ENCODE assay signal across 8 cellular contexts in genomic region chr1:175154595-175155472, GRCh38. TPM values are rescaled to one million over a fixed set of nuclear protein-coding genes. Genes with fewer than 3 reads are reported as not detected.
DNase-seq lines count a peak whose midpoint lies in the region; ATAC-seq and TF ChIP-seq lines count a peak whose summit lies in the region.

No MANE protein-coding gene starts in this region.

- no peak overlapping the region for H3K4me2 ChIP-seq in GM23248 (ENCODE audit: unreplicated experiment)

- H3K27ac ChIP-seq in CD4-positive, alpha-beta memory T cell (ENCODE audit: low read depth, low read length), result no peak overlapping the region
- no peak overlapping the region for H3K27ac ChIP-seq in GM23248
- no peak overlapping the region for H3K27ac ChIP-seq in VCaP

- no peak overlapping the region for H3K9ac ChIP-seq in GM23248

- H3K36me3 Mint-ChIP-seq in CD4-positive, alpha-beta memory T cell, result peaks cover 17 to 18% of the 10 kb centered on the region in 2 donors

- H3K27me3 ChIP-seq in CD4-positive, alpha-beta memory T cell (ENCODE audit: insufficient read depth, low read length), result no peaks in the 10 kb centered on the region
- H3K27me3 ChIP-seq in GM23248 (replicated peaks; ENCODE audit: insufficient read depth), result no peaks in the 10 kb centered on the region; the same call in 1 of the 2 replicates

- no peaks in the 10 kb centered on the region for H3K9me3 ChIP-seq in CD4-positive, alpha-beta memory T cell (ENCODE audit: control insufficient read depth in 1 of 2, low read length in 2 of 2)
- no peaks in the 10 kb centered on the region for H3K9me3 ChIP-seq in GM23248 (ENCODE audit: low read depth)

- ATAC-seq in GM21529 (IDR thresholded peaks at IDR 0.05; ENCODE audit: unreplicated experiment), result no peak

- peak; percentile 60 to 70 (median 66) for DNase-seq in CD4-positive, alpha-beta memory T cell
- peak; percentile 64 for DNase-seq in GM23248
- peak; percentile 41 for DNase-seq in NCI-H2107 treated with DMSO at 0.1 percent for 48 hours (lab: John Stamatoyannopoulos, UW; ENCODE audit: unreplicated experiment)
- peak; percentile 56 to 81 for DNase-seq in T47D (ENCODE audit: low read depth in 1 of 2, low spot score in 1 of 2)
- DNase-seq in kidney glomerular epithelial cell (lab: John Stamatoyannopoulos, UW), result peak; percentile 55
- DNase-seq in stimulated activated CD4-positive, alpha-beta T cell treated with anti-CD3 and anti-CD28 coated beads, Interleukin-4, amount 100 ng/mL, for 24 hours, result peak; percentile 79

- no peaks in the 10 kb centered on the region for H3F3A ChIP-seq in GM23248 (ENCODE audit: insufficient read depth)

- 16 to 21% methylated on average over 11 of the region's 11 CpGs for WGBS in GM23248 (ENCODE audit: low coverage in 1 of 2, low lambda C conversion rate in 2 of 2, missing lambda C conversion rate in 2 of 2), 2 experiments

- H3K4me3 Mint-ChIP-seq in CD4-positive, alpha-beta memory T cell, result no peak overlapping the region

- H4K20me1 ChIP-seq in GM23248 (ENCODE audit: insufficient read depth), result no peaks in the 10 kb centered on the region

- POLR2A ChIA-PET in CD4-positive, alpha-beta memory T cell (lab: Charles Lee; ENCODE audit: partially characterized antibody), result interaction anchor here (0.8 to 2.5 kb wide), 10 partner anchors 10 to 166 kb away, joined by 3 to 9 read pairs (median 4); partner anchors contain the start of gene CACYBP

- peaks cover 13% of the 10 kb centered on the region for H3K4me1 ChIP-seq in CD4-positive, alpha-beta memory T cell (ENCODE audit: insufficient read depth, low read length)
- peaks cover 7% of the 10 kb centered on the region for H3K4me1 ChIP-seq in GM23248 (ENCODE audit: insufficient read depth)

- no peaks in the 10 kb centered on the region for H3K9me3 Mint-ChIP-seq in CD4-positive, alpha-beta memory T cell

- no peaks in the 10 kb centered on the region for H3K9me2 ChIP-seq in GM23248 (ENCODE audit: insufficient read depth)

- no peak overlapping the region for H3K4me3 ChIP-seq in CD4-positive, alpha-beta memory T cell (ENCODE audit: low read length in 2 of 2)
- H3K4me3 ChIP-seq in GM23248, result no peak overlapping the region

- in situ Hi-C loops in GM23248 (cut with MboI) (loop anchor here (5.0 to 25.0 kb wide), 2 partner anchors 152 to 1682 kb away; no protein-coding TSS in a partner anchor), T47D (cut with HindIII; ENCODE audit: low pct_unique_long_range_greater_than_20kb, low sequenced_read_pairs) (no loop called here)

- CTCF ChIA-PET in CD4-positive, alpha-beta memory T cell (lab: Charles Lee; ENCODE audit: partially characterized antibody), result interaction anchor here (0.6 to 8.5 kb wide), 47 partner anchors 9 to 395 kb away, joined by 3 to 417 read pairs (median 5); partner anchors contain the start of genes KIAA0040 and MRPS14

- no peak overlapping the region for H3K27ac Mint-ChIP-seq in CD4-positive, alpha-beta memory T cell

- TF ChIP-seq CTCF in VCaP (conservative IDR thresholded peaks at IDR 0.05), result peak; percentile 91

- H3K36me3 ChIP-seq in CD4-positive, alpha-beta memory T cell (ENCODE audit: insufficient read depth, low read length), result peaks cover under 1% of the 10 kb centered on the region
- no peaks in the 10 kb centered on the region for H3K36me3 ChIP-seq in GM23248 (ENCODE audit: low read depth)

- H3K4me1 Mint-ChIP-seq in CD4-positive, alpha-beta memory T cell, result peaks cover 12 to 23% (median 17%) of the 10 kb centered on the region in 4 donors

- no peak overlapping the region for H2AFZ ChIP-seq in GM23248

- intact Hi-C loops in CD4-positive, alpha-beta memory T cell (cut with micrococcal nuclease), result loop anchor here (1.0 to 5.0 kb wide), 5 partner anchors 38 to 327 kb away; partner anchors contain the start of gene KIAA0040

- no peaks in the 10 kb centered on the region for H3K79me2 ChIP-seq in GM23248 (ENCODE audit: insufficient read depth)

- peaks cover 25 to 26% of the 10 kb centered on the region in 2 donors for H3K27me3 Mint-ChIP-seq in CD4-positive, alpha-beta memory T cell

RNA-seq across cellular contexts. Expression of gene KIAA0040, which starts 37.7 kb away (rescaled TPM):
- total RNA-seq in CD4-positive, alpha-beta memory T cell, result 10 to 100 TPM; 28.7 to 33.6 TPM
- polyA plus RNA-seq in CD4-positive, alpha-beta memory T cell, result 10 to 100 TPM; 36.2 to 53.8 TPM
- total RNA-seq in GM23248 (2014; rRNA removed; shearing (Covaris generic)), result 0.22 TPM in 1 of 2 replicates, not detected in the other
- polyA plus RNA-seq in GM23248 (2016; fragmentation: Nextera tagmentation; extraction: Ambion mirVana), result 0.04 and 0.08 TPM in 2 replicates

Comparison
In these comparisons a context has a peak if more than half of its experiments do, and no peak if none do; other contexts are left out.
1. RNA of gene KIAA0040, which starts 37.7 kb away (total RNA-seq): 28.7 to 33.6 TPM in CD4-positive, alpha-beta memory T cell; 0.22 TPM in GM23248; every median in the first group is over 10 times any median in the second.
2. Peak in every context shown above with its lines, with median percentiles within 50 percentile points of each other: DNase-seq.